In genomic region chr7:95595825-95596182, GRCh38 we compare ENCODE assay signal across 10 cellular contexts. TPM values are rescaled to one million over a fixed set of nuclear protein-coding genes. Genes with fewer than 3 reads are reported as not detected.
DNase-seq lines count a peak whose midpoint lies in the region; ATAC-seq, FAIRE-seq and TF ChIP-seq lines count a peak whose summit lies in the region.
"Had no signal": no experiment of that assay in that cellular context is flagged by ENCODE, and none has a peak within 500 bp of the region (broad histone marks: within the 10 kb centered on the region; RNA-seq: fewer than 3 reads in every experiment).

No MANE protein-coding gene starts in this region.

- H3K4me1 Mint-ChIP-seq in brain: peaks cover 21% of the 10 kb centered on the region

- peak overlapping the region; percentile 83 to 95 (median 90) for H3K4me3 Mint-ChIP-seq in brain

- H3K9ac ChIP-seq in ES-I3 (ENCODE audit: low read depth, low read length): peak overlapping the region; percentile 87; the same call in 1 of the 2 replicates

- peak; percentile 10 for DNase-seq in iPS-NIHi11 (ENCODE audit: low spot score)
- DNase-seq in retinal pigment epithelial cell (ENCODE audit: low read depth): no peak
- no peak for DNase-seq in NCI-H82 (lab: John Stamatoyannopoulos, UW)
- DNase-seq in D721Med (ENCODE audit: insufficient read length, low spot score): no peak
- DNase-seq: GDM1, NCI-H187 treated with DMSO at 0.1 percent for 48 hours had no signal

- H3K4me3 ChIP-seq in retinal pigment epithelial cell (ENCODE audit: low read length): peak overlapping the region; percentile 68

- no peaks in the 10 kb centered on the region for H3K36me3 Mint-ChIP-seq in brain

- H3K36me3 ChIP-seq in ES-I3 (ENCODE audit: insufficient read depth, low read length): no peaks in the 10 kb centered on the region

- H3K27me3 Mint-ChIP-seq in brain: peaks cover 27% of the 10 kb centered on the region

- H3K9me3 ChIP-seq in ES-I3 (ENCODE audit: control insufficient read depth, insufficient read depth, low read length): no peaks in the 10 kb centered on the region

- ATAC-seq in HG03378 (IDR thresholded peaks at IDR 0.05; ENCODE audit: unreplicated experiment) (no peak), HG02763 (IDR thresholded peaks at IDR 0.05; ENCODE audit: unreplicated experiment) (no peak)

- H3K27ac Mint-ChIP-seq in brain: peak overlapping the region in 4 of 5 experiments; percentile 3 to 81 (median 52)

- no peak for FAIRE-seq in D721Med (lab: Jason Lieb, UNC)

- no peaks in the 10 kb centered on the region for H3K4me1 ChIP-seq in ES-I3 (ENCODE audit: insufficient read depth, low read length)

- TF ChIP-seq CTCF in brain (conservative IDR thresholded peaks at IDR 0.05) (no peak), retinal pigment epithelial cell (conservative IDR thresholded peaks at IDR 0.05; ENCODE audit: low read depth, low read length) (no peak), D721Med (IDR thresholded peaks at IDR 0.05; ENCODE audit: insufficient read depth, missing control alignments) (no peak)

- no peaks in the 10 kb centered on the region for H3K9me3 Mint-ChIP-seq in brain

RNA-seq across cellular contexts. Expression of gene PDK4, which starts 0.5 kb away (rescaled TPM):
- 25.9 TPM for polyA plus RNA-seq in brain (ENCODE audit: insufficient read depth, low read depth, low replicate concordance)
